ENCODE assay signal across 8 cellular contexts in genomic region chr6:82246370-82246769, GRCh38. TPM values are rescaled to one million over a fixed set of nuclear protein-coding genes. Genes with fewer than 3 reads are reported as not detected.
DNase-seq lines count a peak whose midpoint lies in the region; ATAC-seq and TF ChIP-seq lines count a peak whose summit lies in the region.

No MANE protein-coding gene starts in this region.

- no peaks in the 10 kb centered on the region for H3F3A ChIP-seq in DOHH2 (ENCODE audit: control insufficient read depth, insufficient read depth)

- no peak for TF ChIP-seq CTCF in DOHH2 (IDR thresholded peaks at IDR 0.05; ENCODE audit: low read depth, low read length, poor library complexity, severe bottlenecking)
- TF ChIP-seq CTCF in RWPE2 (IDR thresholded peaks at IDR 0.05; ENCODE audit: poor library complexity, severe bottlenecking): no peak
- TF ChIP-seq CTCF in psoas muscle (IDR thresholded peaks at IDR 0.05): no peak
- TF ChIP-seq CTCF in GM10248 (IDR thresholded peaks at IDR 0.05; ENCODE audit: control extremely low read depth, extremely low read depth, low read depth, missing control alignments): no peak

- intact Hi-C loops in psoas muscle (cut with DNase I): no loop called here

- POLR2A ChIA-PET in GM10248 (lab: Yijun Ruan, JAX): no interaction called here

- H3K4me2 ChIP-seq in DOHH2 (ENCODE audit: low read length): peak overlapping the region; percentile 91

- no peaks in the 10 kb centered on the region for H3K9me2 ChIP-seq in DOHH2 (replicated peaks; ENCODE audit: control insufficient read depth, low read length)

- CTCF ChIA-PET in GM10248 (lab: Yijun Ruan, JAX): interaction anchor here (0.8 to 1.1 kb wide), 2 partner anchors 10 to 820 kb away, joined by 3 read pairs; no protein-coding TSS in a partner anchor

- H3K27me3 ChIP-seq in DOHH2 (ENCODE audit: control insufficient read depth, low read length) (no peaks in the 10 kb centered on the region), RWPE2 (ENCODE audit: insufficient read depth, poor library complexity, severe bottlenecking) (no peaks in the 10 kb centered on the region), esophagus (ENCODE audit: control insufficient read depth in 1 of 2, insufficient read depth in 2 of 2, low read length in 2 of 2) (no peaks in the 10 kb centered on the region), psoas muscle (ENCODE audit: insufficient read depth in 3 of 3, low read length in 2 of 3) (no peaks in the 10 kb centered on the region)

- 66 to 74% methylated on average over 12 of the region's 12 CpGs for WGBS in esophagus, 2 donors
- 80 to 87% (median 85%) methylated on average over 12 of the region's 12 CpGs for WGBS in psoas muscle, 3 donors

- no peak for ATAC-seq in RWPE2 (ENCODE audit: low read depth)
- ATAC-seq in psoas muscle: no peak
- ATAC-seq in GM19023 (IDR thresholded peaks at IDR 0.05; ENCODE audit: unreplicated experiment): no peak
- no peak for ATAC-seq in GM18867 (IDR thresholded peaks at IDR 0.05; ENCODE audit: unreplicated experiment)

- H3K4me3 ChIP-seq in DOHH2 (ENCODE audit: low read length) (peak overlapping the region; percentile 78), RWPE2 (ENCODE audit: severe bottlenecking) (peak overlapping the region; percentile 83), esophagus (ENCODE audit: low read depth in 1 of 2, low read length in 2 of 2) (peak overlapping the region in 1 of 2 donors; percentile 91), psoas muscle (peak overlapping the region; percentile 95)

- no peaks in the 10 kb centered on the region; the same call in 1 of the 2 replicates for H4K20me1 ChIP-seq in DOHH2 (ENCODE audit: control insufficient read depth, insufficient read depth, low read depth, low read length)

- H3K4me1 ChIP-seq in DOHH2 (ENCODE audit: control insufficient read depth, low read length) (peaks cover 38% of the 10 kb centered on the region), RWPE2 (ENCODE audit: insufficient read depth, poor library complexity, severe bottlenecking) (peaks cover 29% of the 10 kb centered on the region), esophagus (ENCODE audit: control insufficient read depth in 2 of 2, insufficient read depth in 2 of 2, low read length in 1 of 2) (no peaks in the 10 kb centered on the region), psoas muscle (peaks cover 32% of the 10 kb centered on the region)

- H3K79me2 ChIP-seq in DOHH2 (ENCODE audit: control insufficient read depth, low read length): peaks cover 69% of the 10 kb centered on the region

- no peaks in the 10 kb centered on the region for H3K9me3 ChIP-seq in DOHH2 (ENCODE audit: control insufficient read depth, insufficient read depth, low read length)
- no peaks in the 10 kb centered on the region for H3K9me3 ChIP-seq in RWPE2 (ENCODE audit: severe bottlenecking)
- no peaks in the 10 kb centered on the region for H3K9me3 ChIP-seq in esophagus (ENCODE audit: control insufficient read depth in 2 of 2, insufficient read depth in 1 of 2, low read depth in 1 of 2, low read length in 1 of 2)
- H3K9me3 ChIP-seq in psoas muscle: no peaks in the 10 kb centered on the region

- H3K36me3 ChIP-seq in DOHH2 (ENCODE audit: control insufficient read depth, low read length) (peaks cover 35% of the 10 kb centered on the region), RWPE2 (ENCODE audit: low read depth) (peaks cover 34% of the 10 kb centered on the region), esophagus (ENCODE audit: control insufficient read depth in 2 of 2, insufficient read depth in 2 of 2, low read length in 1 of 2) (no peaks in the 10 kb centered on the region), psoas muscle (ENCODE audit: insufficient read depth in 1 of 2, low read depth in 1 of 2) (peaks cover 0 to 3% of the 10 kb centered on the region in 2 donors)

- DNase-seq in RWPE2 (ENCODE audit: low spot score): no peak
- no peak for DNase-seq in psoas muscle
- no peak for DNase-seq in NCI-H345 (lab: John Stamatoyannopoulos, UW)
- DNase-seq in GM10248 (ENCODE audit: extremely low spot score): no peak

- no peak overlapping the region for H3K27ac ChIP-seq in DOHH2 (ENCODE audit: low read depth, low read length)
- H3K27ac ChIP-seq in RWPE2 (ENCODE audit: poor library complexity, severe bottlenecking): peak overlapping the region; percentile 71
- H3K27ac ChIP-seq in esophagus (ENCODE audit: low read depth in 2 of 2, low read length in 1 of 2): peak overlapping the region; percentile 31 to 96
- peak overlapping the region; percentile 96 for H3K27ac ChIP-seq in psoas muscle

RNA-seq across cellular contexts. Expression of gene IBTK, which starts 1.2 kb away (rescaled TPM):
- polyA plus RNA-seq in esophagus (10 to 100 TPM; 13.6 to 18.0 TPM), psoas muscle (10 to 100 TPM; 23.8 to 35.3 (median 29.3) TPM)
- 10 to 100 TPM; 28.1 to 42.8 (median 31.8) TPM for total RNA-seq in psoas muscle
